ENCODE assay signal across 31 cellular contexts in the genomic region with DNA sequence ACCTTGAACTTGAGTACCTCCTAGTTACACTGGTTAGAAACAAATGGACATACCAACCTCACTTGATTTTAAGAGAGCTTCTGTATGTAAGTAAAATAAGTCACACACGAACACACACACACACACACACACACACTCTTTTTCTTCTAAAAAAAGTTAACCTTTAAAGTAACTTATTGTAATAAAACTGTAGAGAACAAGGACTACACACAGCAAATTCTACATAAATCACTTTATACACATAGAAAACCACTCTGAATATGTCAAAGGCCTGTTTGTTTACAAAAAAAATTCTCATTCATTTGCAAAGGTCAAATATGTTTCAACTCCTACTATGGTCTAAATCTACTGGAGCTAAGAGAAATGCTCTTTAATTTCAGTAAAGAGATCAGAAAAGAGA.
"Had no signal": no experiment of that assay in that cellular context is flagged by ENCODE, and none has a peak within 500 bp of the region (broad histone marks: within the 10 kb centered on the region; RNA-seq: fewer than 3 reads in every experiment).

No MANE protein-coding gene starts in this region.

- H3K27me3 Mint-ChIP-seq: progenitor cell of endocrine pancreas; stimulated activated memory B cell treated with anti-CD40 and anti-IgM and Interleukin-4, amounts not matched to agents 10 μg/mL and 1 μg/mL and 100 μg/mL, for 72 hours; stimulated activated naive CD8-positive, alpha-beta T cell treated with anti-CD3 and anti-CD28 coated beads, Interleukin-15, amount 100 ng/mL, for 72 hours; type B pancreatic cell had no signal

- H3K27ac ChIP-seq: neural progenitor cell, ovary, parathyroid adenoma, psoas muscle, right lobe of liver, sigmoid colon, spleen, suprapubic skin, testis, tibial artery, transverse colon, upper lobe of right lung, uterus had no signal

- H3K4me1 Mint-ChIP-seq: natural killer cell; nephron; neural progenitor cell; stimulated activated memory B cell treated with anti-CD40 and anti-IgM and Interleukin-4, amounts not matched to agents 10 μg/mL and 1 μg/mL and 100 μg/mL, for 72 hours; stimulated activated naive CD8-positive, alpha-beta T cell treated with anti-CD3 and anti-CD28 coated beads, Interleukin-15, amount 100 ng/mL, for 72 hours had no signal

- ATAC-seq: natural killer cell; psoas muscle; right cardiac atrium; right lobe of liver; stimulated activated memory B cell treated with anti-CD40 and anti-IgM and Interleukin-4, amounts not matched to agents 10 μg/mL and 1 μg/mL and 100 μg/mL, for 72 hours; stimulated activated naive CD8-positive, alpha-beta T cell treated with anti-CD3 and anti-CD28 coated beads, Interleukin-15, amount 100 ng/mL, for 72 hours; stimulated activated naive CD8-positive, alpha-beta T cell treated with anti-CD3 and anti-CD28 coated beads, Interleukin-15, Interleukin-2, amounts not matched to agents 100 U/mL and 50 U/mL, for 24 hours; upper lobe of right lung had no signal

- DNase-seq: natural killer cell; occipital lobe; ovary; posterior cingulate gyrus; psoas muscle; right cardiac atrium; right lobe of liver; sigmoid colon; small intestine; spleen; stimulated activated CD4-positive, alpha-beta T cell treated with anti-CD3 and anti-CD28 coated beads, Interleukin-12 subunit alpha, Interleukin-12 subunit beta, amount 100 ng/mL, for 4 hours; stimulated activated CD4-positive, alpha-beta T cell treated with anti-CD3 and anti-CD28 coated beads, Interleukin-1b, Interleukin-23, amount 100 ng/mL, for 48 hours; stimulated activated CD4-positive, alpha-beta T cell treated with anti-CD3 and anti-CD28 coated beads, Interleukin-4, amount 100 ng/mL, for 1 hour; stimulated activated CD4-positive, alpha-beta T cell treated with anti-CD3 and anti-CD28 coated beads, Interleukin-4, amount 100 ng/mL, for 4 hours; stimulated activated CD8-positive, alpha-beta memory T cell treated with anti-CD3 and anti-CD28 coated beads, Interleukin-4, amount 100 ng/mL, for 48 hours; stimulated activated naive CD4-positive, alpha-beta T cell; stimulated activated naive CD8-positive, alpha-beta T cell treated with anti-CD3 and anti-CD28 coated beads, Interleukin-15, amount 100 ng/mL, for 72 hours; stimulated activated naive CD8-positive, alpha-beta T cell treated with anti-CD3 and anti-CD28 coated beads, Interleukin-15, Interleukin-2, amounts not matched to agents 100 U/mL and 50 U/mL, for 24 hours; substantia nigra; testis; tibial artery; transverse colon; upper lobe of right lung; uterus had no signal

- H3K27ac Mint-ChIP-seq: natural killer cell; nephron; neural progenitor cell; progenitor cell of endocrine pancreas; stimulated activated memory B cell treated with anti-CD40 and anti-IgM and Interleukin-4, amounts not matched to agents 10 μg/mL and 1 μg/mL and 100 μg/mL, for 72 hours; stimulated activated naive CD8-positive, alpha-beta T cell treated with anti-CD3 and anti-CD28 coated beads, Interleukin-15, amount 100 ng/mL, for 72 hours; type B pancreatic cell had no signal

- H3K4me1 ChIP-seq: neural progenitor cell, parathyroid adenoma, psoas muscle, right lobe of liver, sigmoid colon, spleen, suprapubic skin, transverse colon, upper lobe of right lung, uterus had no signal

- H3K9me3 ChIP-seq: ovary, psoas muscle, right lobe of liver, sigmoid colon, suprapubic skin, testis, transverse colon, upper lobe of right lung, uterus had no signal

- H3K4me3 Mint-ChIP-seq: natural killer cell; nephron; neural progenitor cell; stimulated activated memory B cell treated with anti-CD40 and anti-IgM and Interleukin-4, amounts not matched to agents 10 μg/mL and 1 μg/mL and 100 μg/mL, for 72 hours; stimulated activated naive CD8-positive, alpha-beta T cell treated with anti-CD3 and anti-CD28 coated beads, Interleukin-15, amount 100 ng/mL, for 72 hours; type B pancreatic cell had no signal

- H3K36me3 ChIP-seq: ovary had no signal

- FAIRE-seq: small intestine had no signal

- H3K4me3 ChIP-seq: neural progenitor cell, ovary, psoas muscle, right lobe of liver, sigmoid colon, spleen, suprapubic skin, testis, tibial artery, transverse colon, upper lobe of right lung, uterus had no signal

- H3K27me3 ChIP-seq: neural progenitor cell, ovary, right lobe of liver, sigmoid colon, spleen, suprapubic skin, testis, tibial artery, transverse colon, upper lobe of right lung, uterus had no signal

- H3K9me3 Mint-ChIP-seq: natural killer cell, neural progenitor cell had no signal
